Comparison of ENCODE assay signal across 15 cellular contexts in the genomic region with DNA sequence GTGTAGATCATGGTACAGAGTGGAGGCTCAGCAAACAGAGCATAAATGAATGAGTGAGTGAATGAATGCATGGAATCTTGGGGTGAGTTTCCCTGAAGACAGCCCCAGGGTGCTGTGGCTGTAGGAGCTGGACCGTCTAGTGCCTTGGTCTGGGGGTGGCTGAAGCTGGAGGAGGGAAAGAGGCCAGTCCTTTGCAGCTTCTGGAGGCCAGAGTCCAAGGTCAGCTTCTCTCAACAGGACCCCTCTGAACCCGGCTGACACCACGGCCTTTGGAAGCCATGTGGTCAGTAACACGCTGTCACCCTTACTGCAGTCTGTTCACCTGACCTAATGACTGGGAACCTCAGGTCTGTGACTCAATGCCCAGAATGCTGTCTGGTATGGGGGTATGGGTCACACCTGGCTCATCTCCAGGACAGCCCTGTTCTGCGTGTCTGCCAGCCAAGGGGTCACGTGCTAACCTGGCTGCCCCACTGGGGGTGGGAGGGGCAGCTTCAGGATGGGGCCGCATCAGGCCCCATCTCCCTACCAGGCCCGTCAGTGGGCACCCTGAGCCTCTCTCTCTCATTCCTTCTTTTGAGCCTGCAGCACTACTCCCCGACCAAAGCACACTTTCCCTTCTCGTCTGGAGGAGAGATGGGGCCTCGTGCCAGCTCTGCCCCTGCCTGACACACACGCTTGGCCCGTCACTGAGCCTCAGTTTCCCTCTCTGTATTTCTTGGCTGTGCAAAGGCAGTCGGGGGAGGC. TPM values are rescaled to one million over a fixed set of nuclear protein-coding genes. Genes with fewer than 3 reads are reported as not detected.
A peak's percentile ranks its signal among the peaks of the same experiment; 100 is the strongest.
DNase-seq lines count a peak whose midpoint lies in the region; ATAC-seq and TF ChIP-seq lines count a peak whose summit lies in the region.
"Had no signal": no experiment of that assay in that cellular context is flagged by ENCODE, and none has a peak within 500 bp of the region (broad histone marks: within the 10 kb centered on the region; RNA-seq: fewer than 3 reads in every experiment).

No MANE protein-coding gene starts in this region.

- POLR2A ChIA-PET in naive thymus-derived CD8-positive, alpha-beta T cell (lab: Charles Lee) = no interaction called here

- H3K9me3 Mint-ChIP-seq in naive thymus-derived CD8-positive, alpha-beta T cell = no peaks in the 10 kb centered on the region
- H3K9me3 Mint-ChIP-seq: GM23338 had no signal

- DNase-seq in NCI-H2029 (lab: John Stamatoyannopoulos, UW) (peak; percentile 25), NCI-H2029 treated with DMSO at 0.1 percent for 48 hours (lab: John Stamatoyannopoulos, UW) (no peak), Peyer's patch (peak in 1 of 3 donors; percentile 70), stomach (peak; percentile 58), NCI-H2227 (lab: John Stamatoyannopoulos, UW; ENCODE audit: unreplicated experiment) (no peak), sciatic nerve (ENCODE audit: low spot score) (no peak)
- DNase-seq in naive thymus-derived CD8-positive, alpha-beta T cell = no peak
- DNase-seq: activated CD4-positive, alpha-beta T cell treated with anti-CD3 and anti-CD28 coated beads for 1 hour; NCI-H1694 treated with DMSO at 0.1 percent for 48 hours; NCI-H524; stimulated activated CD4-positive, alpha-beta T cell treated with anti-CD3 and anti-CD28 coated beads, Interleukin-2, amount 100 ng/mL, for 24 hours; T-helper 1 cell had no signal

- H3K9me3 ChIP-seq in Peyer's patch (no peaks in the 10 kb centered on the region), stomach (no peaks in the 10 kb centered on the region)
- H3K9me3 ChIP-seq: tibial nerve had no signal

- H3K36me3 Mint-ChIP-seq in naive thymus-derived CD8-positive, alpha-beta T cell = no peaks in the 10 kb centered on the region

- peaks cover 5 to 29% (median 7%) of the 10 kb centered on the region in 4 donors for H3K4me1 ChIP-seq in Peyer's patch
- peaks cover 47 to 90% (median 73%) of the 10 kb centered on the region in 4 donors for H3K4me1 ChIP-seq in stomach

- no peaks in the 10 kb centered on the region for H3K27me3 Mint-ChIP-seq in naive thymus-derived CD8-positive, alpha-beta T cell

- H3K36me3 ChIP-seq in Peyer's patch (no peaks in the 10 kb centered on the region), stomach (no peaks in the 10 kb centered on the region)
- H3K36me3 ChIP-seq: tibial nerve had no signal

- H3K27me3 ChIP-seq in Peyer's patch (no peaks in the 10 kb centered on the region), stomach (no peaks in the 10 kb centered on the region)
- H3K27me3 ChIP-seq: tibial nerve had no signal

- WGBS in stomach, 5 donors = 49 to 65% (median 60%) methylated on average over 14 of the region's 14 CpGs

- TF ChIP-seq EP300 in stomach (IDR thresholded peaks at IDR 0.05) = no peak

- TF ChIP-seq POLR2A in Peyer's patch (IDR thresholded peaks at IDR 0.05) (no peak), stomach (IDR thresholded peaks at IDR 0.05) (no peak)

- TF ChIP-seq CTCF in Peyer's patch (IDR thresholded peaks at IDR 0.05) = no peak
- TF ChIP-seq CTCF in stomach (IDR thresholded peaks at IDR 0.05) = no peak

- no peak overlapping the region for H3K4me3 ChIP-seq in Peyer's patch
- H3K4me3 ChIP-seq in stomach = no peak overlapping the region
- H3K4me3 ChIP-seq: GM23338, tibial nerve had no signal

- intact Hi-C loops in stomach (cut with DNase I; ENCODE audit: low total_unique reads) (no loop called here), sciatic nerve (cut with DNase I) (no loop called here)

- peak overlapping the region in 3 of 4 donors; percentile 63 to 98 (median 92) for H3K27ac ChIP-seq in Peyer's patch
- H3K27ac ChIP-seq in stomach = peak overlapping the region; percentile 85 to 95 (median 87)

- H3K27ac Mint-ChIP-seq in naive thymus-derived CD8-positive, alpha-beta T cell = peak overlapping the region in 1 of 10 donors; percentile 22
- H3K27ac Mint-ChIP-seq: GM23338 had no signal

- H3K4me3 Mint-ChIP-seq in naive thymus-derived CD8-positive, alpha-beta T cell = no peak overlapping the region
- H3K4me3 Mint-ChIP-seq: GM23338 had no signal

- ATAC-seq in esophagus mucosa = peak; percentile 32
- no peak for ATAC-seq in naive thymus-derived CD8-positive, alpha-beta T cell
- ATAC-seq in sciatic nerve = no peak
- ATAC-seq: GM23338 had no signal

- H3K4me1 Mint-ChIP-seq in naive thymus-derived CD8-positive, alpha-beta T cell = peaks cover 5 to 16% (median 14%) of the 10 kb centered on the region in 4 donors

RNA-seq across cellular contexts. Expression of gene CHKA, which starts 24.1 kb away (rescaled TPM):
- 100 to 1,000 TPM in 3 of 4 donors, 10 to 100 TPM in 1; 41.3 to 179 (median 130) TPM for total RNA-seq in Peyer's patch
- total RNA-seq in esophagus mucosa = 2.3 TPM
- total RNA-seq in stomach = 100 to 1,000 TPM in 4 of 5 donors, 10 to 100 TPM in 1; 85.9 to 227 (median 147) TPM
- 10 to 100 TPM; 20.9 to 47.2 (median 36.7) TPM for polyA plus RNA-seq in stomach
- 10 to 100 TPM; 12.6 to 14.3 TPM for total RNA-seq in naive thymus-derived CD8-positive, alpha-beta T cell
- polyA plus RNA-seq in naive thymus-derived CD8-positive, alpha-beta T cell = 1 to 10 TPM; 3.7 to 9.1 (median 6.0) TPM
- total RNA-seq in sciatic nerve = 38.0 TPM

Comparison
In these comparisons a context has a peak if more than half of its experiments do, and no peak if none do; other contexts are left out.
1. DNase-seq: peak in NCI-H2029 (single experiment) and stomach (single experiment); none in NCI-H2029 treated with DMSO at 0.1 percent for 48 hours (single experiment), naive thymus-derived CD8-positive, alpha-beta T cell (0 of 10), NCI-H2227 (single experiment) and sciatic nerve (single experiment).